In the genomic region with DNA sequence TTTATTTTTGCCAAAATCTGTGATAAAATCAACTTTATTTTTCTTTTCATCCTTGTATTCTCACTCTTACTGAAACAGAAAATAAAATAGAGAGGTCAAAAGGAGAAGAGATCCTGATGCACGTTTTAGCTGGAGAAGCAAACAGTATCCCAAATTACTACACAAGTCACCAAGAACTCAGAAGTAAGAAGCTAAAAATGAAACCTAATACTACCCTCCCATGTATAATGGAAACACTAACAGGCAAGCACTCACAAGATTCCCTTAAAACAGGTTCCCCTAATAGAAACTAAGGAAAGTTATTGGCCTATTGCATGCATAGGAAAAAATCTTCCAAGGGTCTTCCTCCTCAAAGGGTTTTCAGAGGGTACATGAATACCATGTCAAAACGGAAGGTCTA, we compare ENCODE assay signal across 18 cellular contexts.
DNase-seq lines count a peak whose midpoint lies in the region; ATAC-seq and TF ChIP-seq lines count a peak whose summit lies in the region.
"Had no signal": no experiment of that assay in that cellular context is flagged by ENCODE, and none has a peak within 500 bp of the region (broad histone marks: within the 10 kb centered on the region; RNA-seq: fewer than 3 reads in every experiment).

No MANE protein-coding gene starts in this region.

- H3K27ac ChIP-seq in SK-N-SH (ENCODE audit: low read depth in 2 of 2, low read length in 1 of 2) (no peak overlapping the region), SJSA1 (no peak overlapping the region)
- H3K27ac ChIP-seq: thoracic aorta had no signal

- no peak for TF ChIP-seq RAD21 in SK-N-SH (IDR thresholded peaks at IDR 0.05; ENCODE audit: low read length)

- TF ChIP-seq CTCF in SK-N-SH (IDR thresholded peaks at IDR 0.05) (no peak), WTC11 (IDR thresholded peaks at IDR 0.05) (no peak)

- H3K4me3 ChIP-seq in SK-N-SH (ENCODE audit: low read depth in 2 of 2, low read length in 1 of 2) = no peak overlapping the region
- H3K4me3 ChIP-seq in SJSA1 = peak overlapping the region; percentile 36
- H3K4me3 ChIP-seq: K562, thoracic aorta had no signal

- no peak overlapping the region for H3K9ac ChIP-seq in SK-N-SH

- H3K79me2 ChIP-seq in SK-N-SH (ENCODE audit: insufficient read depth) = no peaks in the 10 kb centered on the region

- no peak overlapping the region for H3K4me3 Mint-ChIP-seq in WTC11

- no peaks in the 10 kb centered on the region for H3K36me3 Mint-ChIP-seq in WTC11

- H3K4me1 ChIP-seq in SK-N-SH (ENCODE audit: control insufficient read depth in 1 of 2, insufficient read depth in 2 of 2, low read depth in 1 of 2, low read length in 1 of 2) = no peaks in the 10 kb centered on the region; a peak in 1 of 4 replicates
- no peaks in the 10 kb centered on the region for H3K4me1 ChIP-seq in SJSA1 (replicated peaks)

- no peaks in the 10 kb centered on the region for H4K20me1 ChIP-seq in SK-N-SH (ENCODE audit: insufficient read depth)

- H3K27me3 ChIP-seq in SK-N-SH (ENCODE audit: insufficient read depth) = no peaks in the 10 kb centered on the region
- H3K27me3 ChIP-seq in SJSA1 (replicated peaks) = no peaks in the 10 kb centered on the region

- no peaks in the 10 kb centered on the region for H3K9me2 ChIP-seq in SK-N-SH

- H3K27me3 Mint-ChIP-seq in WTC11 (ENCODE audit: low read depth) = no peaks in the 10 kb centered on the region

- no peak overlapping the region for H3K27ac Mint-ChIP-seq in WTC11

- H3K4me2 ChIP-seq in SK-N-SH = 0 out of 2 replicates have a peak overlapping the region, but pooled peaks have one; percentile 28

- WGBS in SK-N-SH (ENCODE audit: low lambda C conversion rate) = 46% methylated on average over 2 of the region's 2 CpGs

- H3K9me3 ChIP-seq in SK-N-SH (no peaks in the 10 kb centered on the region), SJSA1 (replicated peaks) (no peaks in the 10 kb centered on the region)
- H3K9me3 ChIP-seq: thoracic aorta had no signal

- H3F3A ChIP-seq in SK-N-SH (replicated peaks; ENCODE audit: insufficient read depth) = no peaks in the 10 kb centered on the region

- CTCF ChIA-PET in SK-N-SH (lab: Yijun Ruan, JAX) (interaction anchor here (1.1 kb wide), 1 partner anchor 9 kb away, joined by 3 read pairs; no protein-coding TSS in a partner anchor), WTC11 (lab: Charles Lee) (no interaction called here)

- DNase-seq in SK-N-SH (no peak), COLO829 (ENCODE audit: low spot score) (peak; percentile 6), SJSA1 (ENCODE audit: low read depth in 1 of 2, low spot score in 2 of 2) (no peak), fibroblast of peridontal ligament (ENCODE audit: extremely low read depth) (peak; percentile 10), mucosa of gallbladder (ENCODE audit: low spot score) (no peak), left ventricle myocardium superior (no peak), WTC11 (ENCODE audit: low spot score) (no peak)
- DNase-seq: activated CD8-positive, alpha-beta memory T cell treated with anti-CD3 and anti-CD28 coated beads for 24 hours; COR-L47; effector CD8-positive, alpha-beta T cell; hippocampal formation; kidney glomerular epithelial cell; NCI-H1417 treated with DMSO at 0.1 percent for 48 hours; SIG-M5; stimulated activated CD4-positive, alpha-beta T cell treated with anti-CD3 and anti-CD28 coated beads, Interleukin-1b, Interleukin-23, amount 100 ng/mL, for 48 hours had no signal

- H3K36me3 ChIP-seq in SK-N-SH (replicated peaks in 1 of 2; ENCODE audit: control insufficient read depth in 1 of 2, insufficient read depth in 2 of 2, low read length in 1 of 2) (no peaks in the 10 kb centered on the region), SJSA1 (no peaks in the 10 kb centered on the region)

- H3K9me3 Mint-ChIP-seq in WTC11 = no peaks in the 10 kb centered on the region

- H3K4me1 Mint-ChIP-seq in WTC11 = peaks cover 28% of the 10 kb centered on the region

- ATAC-seq in SK-N-SH treated with all-trans-retinoic acid at 6 μM for 48 hours (no peak), left ventricle myocardium superior (no peak), WTC11 (no peak)
- ATAC-seq: K562 had no signal

- POLR2A ChIA-PET in SK-N-SH (lab: Yijun Ruan, JAX) = no interaction called here
- POLR2A ChIA-PET in WTC11 (lab: Charles Lee) = no interaction called here

- TF ChIP-seq EP300 in SK-N-SH (IDR thresholded peaks at IDR 0.05; ENCODE audit: borderline replicate concordance in 1 of 2, low read depth in 1 of 2, low read length in 1 of 2) = no peak

- H2AFZ ChIP-seq in SK-N-SH (ENCODE audit: low read depth) = peak overlapping the region; percentile 63

- intact Hi-C loops in left ventricle myocardium superior (cut with micrococcal nuclease) = no loop called here

TF ChIP-seq in SK-N-SH, 30 proteins besides CTCF, POLR2A, EP300 and RAD21:
- TF ChIP-seq FOXJ3 (CRISPR knock-in tag; IDR thresholded peaks at IDR 0.05) = no peak
- no peak for TF ChIP-seq YY1 (IDR thresholded peaks at IDR 0.05; ENCODE audit: low read depth)
- TF ChIP-seq POLR2AphosphoS5 (IDR thresholded peaks at IDR 0.05; ENCODE audit: low read depth, low read length) = no peak
- TF ChIP-seq, protein P1, sequence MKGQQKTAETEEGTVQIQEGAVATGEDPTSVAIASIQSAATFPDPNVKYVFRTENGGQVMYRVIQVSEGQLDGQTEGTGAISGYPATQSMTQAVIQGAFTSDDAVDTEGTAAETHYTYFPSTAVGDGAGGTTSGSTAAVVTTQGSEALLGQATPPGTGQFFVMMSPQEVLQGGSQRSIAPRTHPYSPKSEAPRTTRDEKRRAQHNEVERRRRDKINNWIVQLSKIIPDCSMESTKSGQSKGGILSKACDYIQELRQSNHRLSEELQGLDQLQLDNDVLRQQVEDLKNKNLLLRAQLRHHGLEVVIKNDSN (IDR thresholded peaks at IDR 0.05; ENCODE audit: borderline replicate concordance, low read depth) = no peak
- TF ChIP-seq, protein P2, sequence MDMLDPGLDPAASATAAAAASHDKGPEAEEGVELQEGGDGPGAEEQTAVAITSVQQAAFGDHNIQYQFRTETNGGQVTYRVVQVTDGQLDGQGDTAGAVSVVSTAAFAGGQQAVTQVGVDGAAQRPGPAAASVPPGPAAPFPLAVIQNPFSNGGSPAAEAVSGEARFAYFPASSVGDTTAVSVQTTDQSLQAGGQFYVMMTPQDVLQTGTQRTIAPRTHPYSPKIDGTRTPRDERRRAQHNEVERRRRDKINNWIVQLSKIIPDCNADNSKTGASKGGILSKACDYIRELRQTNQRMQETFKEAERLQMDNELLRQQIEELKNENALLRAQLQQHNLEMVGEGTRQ (IDR thresholded peaks at IDR 0.05; ENCODE audit: borderline replicate concordance, low read depth, low read length) = no peak
- TF ChIP-seq TEAD4 (IDR thresholded peaks at IDR 0.05; ENCODE audit: borderline replicate concordance, insufficient read depth) = no peak
- TF ChIP-seq FOXM1 (IDR thresholded peaks at IDR 0.05; ENCODE audit: low read depth) = no peak
TF ChIP-seq in SK-N-SH: peak in this region for 0.

TF ChIP-seq in SK-N-SH treated with all-trans-retinoic acid at 6 μM for 48 hours, 23 proteins besides CTCF, POLR2A, EP300 and RAD21 (continues in another document):
- no peak for TF ChIP-seq OSR1 (CRISPR knock-in tag; IDR thresholded peaks at IDR 0.05)
- no peak for TF ChIP-seq ZNF8 (CRISPR knock-in tag; IDR thresholded peaks at IDR 0.05)
- TF ChIP-seq, protein P3, sequence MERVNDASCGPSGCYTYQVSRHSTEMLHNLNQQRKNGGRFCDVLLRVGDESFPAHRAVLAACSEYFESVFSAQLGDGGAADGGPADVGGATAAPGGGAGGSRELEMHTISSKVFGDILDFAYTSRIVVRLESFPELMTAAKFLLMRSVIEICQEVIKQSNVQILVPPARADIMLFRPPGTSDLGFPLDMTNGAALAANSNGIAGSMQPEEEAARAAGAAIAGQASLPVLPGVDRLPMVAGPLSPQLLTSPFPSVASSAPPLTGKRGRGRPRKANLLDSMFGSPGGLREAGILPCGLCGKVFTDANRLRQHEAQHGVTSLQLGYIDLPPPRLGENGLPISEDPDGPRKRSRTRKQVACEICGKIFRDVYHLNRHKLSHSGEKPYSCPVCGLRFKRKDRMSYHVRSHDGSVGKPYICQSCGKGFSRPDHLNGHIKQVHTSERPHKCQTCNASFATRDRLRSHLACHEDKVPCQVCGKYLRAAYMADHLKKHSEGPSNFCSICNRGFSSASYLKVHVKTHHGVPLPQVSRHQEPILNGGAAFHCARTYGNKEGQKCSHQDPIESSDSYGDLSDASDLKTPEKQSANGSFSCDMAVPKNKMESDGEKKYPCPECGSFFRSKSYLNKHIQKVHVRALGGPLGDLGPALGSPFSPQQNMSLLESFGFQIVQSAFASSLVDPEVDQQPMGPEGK (CRISPR knock-in tag; IDR thresholded peaks at IDR 0.05; ENCODE audit: borderline replicate concordance) = no peak

TF ChIP-seq in WTC11, 78 proteins besides CTCF, POLR2A, EP300 and RAD21 (continues in another document):
- TF ChIP-seq, protein P4, sequence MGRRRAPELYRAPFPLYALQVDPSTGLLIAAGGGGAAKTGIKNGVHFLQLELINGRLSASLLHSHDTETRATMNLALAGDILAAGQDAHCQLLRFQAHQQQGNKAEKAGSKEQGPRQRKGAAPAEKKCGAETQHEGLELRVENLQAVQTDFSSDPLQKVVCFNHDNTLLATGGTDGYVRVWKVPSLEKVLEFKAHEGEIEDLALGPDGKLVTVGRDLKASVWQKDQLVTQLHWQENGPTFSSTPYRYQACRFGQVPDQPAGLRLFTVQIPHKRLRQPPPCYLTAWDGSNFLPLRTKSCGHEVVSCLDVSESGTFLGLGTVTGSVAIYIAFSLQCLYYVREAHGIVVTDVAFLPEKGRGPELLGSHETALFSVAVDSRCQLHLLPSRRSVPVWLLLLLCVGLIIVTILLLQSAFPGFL (CRISPR knock-in tag; IDR thresholded peaks at IDR 0.05; ENCODE audit: borderline replicate concordance) = no peak
- TF ChIP-seq OVOL2 (CRISPR knock-in tag; IDR thresholded peaks at IDR 0.05; ENCODE audit: borderline replicate concordance) = no peak
- TF ChIP-seq, protein P2 (CRISPR knock-in tag; IDR thresholded peaks at IDR 0.05) = no peak
- no peak for TF ChIP-seq ZNF416 (CRISPR knock-in tag; IDR thresholded peaks at IDR 0.05)
- no peak for TF ChIP-seq RELA (CRISPR knock-in tag; IDR thresholded peaks at IDR 0.05; ENCODE audit: borderline replicate concordance)

Comparison
In these comparisons a context has a peak if more than half of its experiments do, and no peak if none do; other contexts are left out.
1. DNase-seq: peak in COLO829 (single experiment) and fibroblast of peridontal ligament (single experiment); none in SK-N-SH (single experiment), SJSA1 (0 of 2), mucosa of gallbladder (single experiment), left ventricle myocardium superior (single experiment) and WTC11 (single experiment).